ENCODE assay signal across 2 cellular contexts in genomic region chr10:5678397-5678983, GRCh38.
TF ChIP-seq lines count a peak whose summit lies in the region.

No MANE protein-coding gene starts in this region.

TF ChIP-seq in HepG2, 621 proteins besides CTCF, POLR2A, EP300 and RAD21:
- TF ChIP-seq ZNF230 (CRISPR knock-in tag; IDR thresholded peaks at IDR 0.05), result no peak
- no peak for TF ChIP-seq ZNF446 (CRISPR knock-in tag; IDR thresholded peaks at IDR 0.05)
- no peak for TF ChIP-seq ZNF646 (CRISPR knock-in tag; IDR thresholded peaks at IDR 0.05)
- TF ChIP-seq MBNL3 (CRISPR knock-in tag; conservative IDR thresholded peaks at IDR 0.05), result no peak
- no peak for TF ChIP-seq ZNF10 (CRISPR knock-in tag; IDR thresholded peaks at IDR 0.05; ENCODE audit: borderline replicate concordance, low read depth)
- TF ChIP-seq MTA3 (CRISPR knock-in tag; IDR thresholded peaks at IDR 0.05), result no peak
- TF ChIP-seq SIX1 (CRISPR knock-in tag; IDR thresholded peaks at IDR 0.05; ENCODE audit: borderline replicate concordance), result no peak
- no peak for TF ChIP-seq THRA (CRISPR knock-in tag; IDR thresholded peaks at IDR 0.05; ENCODE audit: borderline replicate concordance)
- TF ChIP-seq RERE (CRISPR knock-in tag; IDR thresholded peaks at IDR 0.05; ENCODE audit: low read depth), result no peak
- TF ChIP-seq HOXD1 (CRISPR knock-in tag; IDR thresholded peaks at IDR 0.05), result no peak
- TF ChIP-seq FOXJ3 (CRISPR knock-in tag; IDR thresholded peaks at IDR 0.05; ENCODE audit: borderline replicate concordance), result no peak
- TF ChIP-seq ZNF607 (CRISPR knock-in tag; IDR thresholded peaks at IDR 0.05; ENCODE audit: borderline replicate concordance), result no peak

TF ChIP-seq in K562, 482 proteins besides CTCF, POLR2A, EP300 and RAD21:
- TF ChIP-seq FOXK2 (conservative IDR thresholded peaks at IDR 0.05 in 1 of 2, IDR thresholded peaks at IDR 0.05 in 1 of 2; ENCODE audit: low read depth in 2 of 2) (no peak), BRD9 (IDR thresholded peaks at IDR 0.05; ENCODE audit: low read depth, partially characterized antibody) (no peak), AFF4 (CRISPR knock-in tag; IDR thresholded peaks at IDR 0.05) (no peak), BRF1 (IDR thresholded peaks at IDR 0.05; ENCODE audit: borderline replicate concordance, extremely low read depth, insufficient read length) (no peak), CREBBP (IDR thresholded peaks at IDR 0.05; ENCODE audit: low read depth, low read length) (no peak), SRSF7 (optimal IDR thresholded peaks at IDR 0.05; ENCODE audit: low read depth, low read length) (no peak), ZSCAN29 (IDR thresholded peaks at IDR 0.05) (no peak), NEUROD1 (IDR thresholded peaks at IDR 0.05; ENCODE audit: borderline replicate concordance, low read depth, low read length, partially characterized antibody) (no peak), KAT2B (IDR thresholded peaks at IDR 0.05; ENCODE audit: low read depth, low read length) (no peak), ZBTB26 (CRISPR knock-in tag; IDR thresholded peaks at IDR 0.05) (no peak), EWSR1 (IDR thresholded peaks at IDR 0.05; ENCODE audit: borderline replicate concordance, low read depth, partially characterized antibody) (no peak), ZNF146 (CRISPR knock-in tag; IDR thresholded peaks at IDR 0.05; ENCODE audit: unreplicated experiment) (no peak), RBM34 (IDR thresholded peaks at IDR 0.05; ENCODE audit: borderline replicate concordance, insufficient read depth, low read length) (no peak)
TF ChIP-seq in K562: peak in this region for 0.
